8 cellular contexts compared by ENCODE assay signal in genomic region chr6:57221936-57222683, GRCh38. TPM values are rescaled to one million over a fixed set of nuclear protein-coding genes. Genes with fewer than 3 reads are reported as not detected.
DNase-seq lines count a peak whose midpoint lies in the region; ATAC-seq, FAIRE-seq and TF ChIP-seq lines count a peak whose summit lies in the region.

Gene RAB23 (minus strand): TSS chr6:57222307. CDS start chr6:57210380, 11,927 bp downstream.

- H3K4me3 ChIP-seq in LNCaP clone FGC (ENCODE audit: low read depth, low read length) (peak within 1 kb of the TSS; percentile 90), neural progenitor cell (peak within 1 kb of the TSS; percentile 88), stomach smooth muscle (ENCODE audit: low read length in 2 of 2) (peak within 1 kb of the TSS; percentile 88 to 96)

- peak within 1 kb of the TSS; percentile 97 for H2AFZ ChIP-seq in neural progenitor cell (replicated peaks)

- H3K4me1 ChIP-seq in foreskin keratinocyte (peaks cover 13% of the 10 kb centered on the region), neural progenitor cell (peaks cover 13% of the 10 kb centered on the region), stomach smooth muscle (ENCODE audit: control insufficient read depth, insufficient read depth, low read length) (no peaks in the 10 kb centered on the region)

- H3K27me3 Mint-ChIP-seq in neural progenitor cell (ENCODE audit: insufficient read depth, low read depth) = peaks cover 7% of the 10 kb centered on the region

- peak within 1 kb of the TSS; percentile 99 for H3K27ac Mint-ChIP-seq in neural progenitor cell

- H3K79me2 ChIP-seq in neural progenitor cell (ENCODE audit: low read depth) = peaks cover 43% of the 10 kb centered on the region

- peak within 1 kb of the TSS; percentile 99 for H3K4me3 Mint-ChIP-seq in neural progenitor cell

- H3K9me3 ChIP-seq in neural progenitor cell (ENCODE audit: low read depth) = peaks cover 4% of the 10 kb centered on the region
- H3K9me3 ChIP-seq in stomach smooth muscle (ENCODE audit: control insufficient read depth in 2 of 2, low read length in 2 of 2) = no peaks in the 10 kb centered on the region

- H3K36me3 ChIP-seq in neural progenitor cell (no peaks in the 10 kb centered on the region), stomach smooth muscle (ENCODE audit: control insufficient read depth in 2 of 2, insufficient read depth in 2 of 2, low read length in 2 of 2) (no peaks in the 10 kb centered on the region)

- DNase-seq in H54 (ENCODE audit: insufficient read length, low spot score) (peak; percentile 81), LNCaP clone FGC (ENCODE audit: low read depth) (no peak), foreskin keratinocyte (peak in 1 of 2 donors; percentile 76), neural progenitor cell (ENCODE audit: low spot score) (peak; percentile 92)
- peak; percentile 70 for DNase-seq in activated gamma-delta T cell treated with anti-CD3 and anti-CD28 coated beads, Interleukin-2, amount 50 U/mL, for 16 hours (ENCODE audit: low read depth)

- H3K27ac ChIP-seq in foreskin keratinocyte (peak within 1 kb of the TSS; percentile 39), neural progenitor cell (peak within 1 kb of the TSS; percentile 87), stomach smooth muscle (ENCODE audit: low read length) (peak within 1 kb of the TSS; percentile 88)

- H3K36me3 Mint-ChIP-seq in neural progenitor cell = peaks cover 24% of the 10 kb centered on the region

- TF ChIP-seq CTCF in LNCaP clone FGC (IDR thresholded peaks at IDR 0.05; ENCODE audit: control insufficient read depth, extremely low read depth, insufficient read depth) = no peak
- TF ChIP-seq CTCF in foreskin keratinocyte (conservative IDR thresholded peaks at IDR 0.05) = no peak
- TF ChIP-seq CTCF in neural progenitor cell (IDR thresholded peaks at IDR 0.05) = no peak

- H3K9me3 Mint-ChIP-seq in neural progenitor cell = peaks cover 25% of the 10 kb centered on the region

- no peaks in the 10 kb centered on the region for H4K20me1 ChIP-seq in neural progenitor cell (ENCODE audit: low read depth)

- peaks cover 19% of the 10 kb centered on the region for H3F3A ChIP-seq in neural progenitor cell (ENCODE audit: low read depth)

- H3K27me3 ChIP-seq in foreskin keratinocyte (no peaks in the 10 kb centered on the region), neural progenitor cell (peaks cover 9% of the 10 kb centered on the region), stomach smooth muscle (ENCODE audit: control insufficient read depth in 1 of 2, insufficient read depth in 2 of 2, low read length in 2 of 2) (no peaks in the 10 kb centered on the region)

- ATAC-seq in foreskin keratinocyte = peak; percentile 86

- peak within 1 kb of the TSS; percentile 44 for H3K9ac ChIP-seq in neural progenitor cell
- peak within 1 kb of the TSS; percentile 90 to 96 for H3K9ac ChIP-seq in stomach smooth muscle (ENCODE audit: low read length in 2 of 2)

- TF ChIP-seq POLR2A in H54 (IDR thresholded peaks at IDR 0.05; ENCODE audit: low read depth, low read length) (peak; percentile 93), Raji (IDR thresholded peaks at IDR 0.05; ENCODE audit: insufficient read depth, low read depth, low read length) (peak; percentile 93)

- peak; percentile 70 for FAIRE-seq in G401.6 (lab: Jason Lieb, UNC)
- peak; percentile 87 for FAIRE-seq in H54 (lab: Jason Lieb, UNC)

- peaks cover 27% of the 10 kb centered on the region for H3K4me1 Mint-ChIP-seq in neural progenitor cell

- peak within 1 kb of the TSS; percentile 88 for H3K4me2 ChIP-seq in neural progenitor cell

RNA-seq across cellular contexts. Expression of gene RAB23, which starts in this region (rescaled TPM):
- total RNA-seq in foreskin keratinocyte (17.2 and 18.2 TPM in 2 replicates), neural progenitor cell (ENCODE audit: low replicate concordance) (26.9 and 43.7 TPM in 2 replicates)
- 6.9 and 9.3 TPM in 2 replicates for polyA plus RNA-seq in foreskin keratinocyte
